In the genomic region with DNA sequence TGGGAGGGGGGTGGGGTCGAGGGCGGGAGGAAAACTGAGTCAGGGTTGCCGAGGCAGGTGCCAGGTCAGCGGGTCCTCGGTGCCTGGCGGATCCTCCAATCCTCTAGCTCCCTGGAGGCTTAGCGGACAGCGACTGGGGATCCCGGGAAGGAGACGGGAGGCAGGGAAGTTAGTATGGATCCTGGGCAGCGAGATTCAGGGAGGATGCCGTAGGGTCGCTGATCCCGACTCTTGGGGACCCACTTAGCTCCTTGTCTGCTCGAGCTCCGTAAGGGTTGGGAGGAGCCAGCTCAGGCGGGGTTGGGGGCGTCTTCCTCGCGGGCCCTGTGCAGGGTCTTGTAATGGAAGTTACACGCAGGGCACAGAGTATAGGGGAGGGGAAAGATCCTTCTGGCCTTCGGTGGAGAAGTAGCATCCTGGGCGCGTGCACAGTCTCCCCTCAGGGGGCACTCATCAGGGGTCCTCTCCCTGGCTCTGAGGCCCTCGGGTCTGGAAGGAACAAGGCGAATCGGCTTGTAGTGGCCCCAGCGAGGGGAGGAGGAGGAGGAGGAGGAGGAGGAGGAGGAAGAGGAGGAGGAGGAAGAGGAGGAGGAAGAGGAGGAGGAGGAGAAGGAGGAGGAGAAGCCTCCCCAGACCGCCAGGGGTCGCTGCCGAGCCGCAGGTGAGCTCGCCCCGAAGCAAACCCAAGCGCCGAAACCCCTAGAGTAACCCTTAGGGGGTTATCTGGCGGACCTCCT, we compare ENCODE assay signal across 8 cellular contexts. TPM values are rescaled to one million over a fixed set of nuclear protein-coding genes. Genes with fewer than 3 reads are reported as not detected.
DNase-seq lines count a peak whose midpoint lies in the region; ATAC-seq and TF ChIP-seq lines count a peak whose summit lies in the region.

No MANE protein-coding gene starts in this region.

- no peaks in the 10 kb centered on the region; the same call in 1 of the 2 replicates for H3F3A ChIP-seq in PC-9 (ENCODE audit: insufficient read depth, low read depth)

- no peaks in the 10 kb centered on the region for H4K20me1 ChIP-seq in HCT116 (ENCODE audit: insufficient read depth)
- peaks cover 20% of the 10 kb centered on the region for H4K20me1 ChIP-seq in PC-9 (ENCODE audit: insufficient read depth)

- H3K4me3 Mint-ChIP-seq in activated T-helper 1 cell treated with anti-CD3 and anti-CD28 coated beads, Interleukin-12 subunit alpha, Interleukin-12 subunit beta, Interleukin-2, Interleukin-4 antibody, amounts not matched to agents 30 ng/mL and 10 ng/mL and 1 ng/mL, durations not matched to agents 14 hours and 24 hours and 36 hours: peak overlapping the region; percentile 78

- peaks cover 47% of the 10 kb centered on the region for H3K27me3 Mint-ChIP-seq in activated T-helper 1 cell treated with anti-CD3 and anti-CD28 coated beads, Interleukin-12 subunit alpha, Interleukin-12 subunit beta, Interleukin-2, Interleukin-4 antibody, amounts not matched to agents 30 ng/mL and 10 ng/mL and 1 ng/mL, durations not matched to agents 14 hours and 24 hours and 36 hours (ENCODE audit: insufficient read depth)

- H3K79me2 ChIP-seq in HCT116 (ENCODE audit: insufficient read depth, low read length) (no peaks in the 10 kb centered on the region), PC-9 (ENCODE audit: low read depth) (no peaks in the 10 kb centered on the region)

- TF ChIP-seq RAD21 in HCT116 (IDR thresholded peaks at IDR 0.05; ENCODE audit: low read depth): peak; percentile 66

- peak overlapping the region; percentile 88 for H3K4me2 ChIP-seq in HCT116 (ENCODE audit: low read length)
- H3K4me2 ChIP-seq in PC-9: peak overlapping the region; percentile 80

- peak; percentile 73 for ATAC-seq in HCT116
- ATAC-seq in GM21528 (IDR thresholded peaks at IDR 0.05; ENCODE audit: low FRiP score, unreplicated experiment): no peak

- H3K36me3 Mint-ChIP-seq in activated T-helper 1 cell treated with anti-CD3 and anti-CD28 coated beads, Interleukin-12 subunit alpha, Interleukin-12 subunit beta, Interleukin-2, Interleukin-4 antibody, amounts not matched to agents 30 ng/mL and 10 ng/mL and 1 ng/mL, durations not matched to agents 14 hours and 24 hours and 36 hours (ENCODE audit: low read depth): no peaks in the 10 kb centered on the region

- peak; percentile 39 to 83 (median 65); a peak in 4 of 6 replicates for TF ChIP-seq CTCF in HCT116 (IDR thresholded peaks at IDR 0.05 in 2 of 3, conservative IDR thresholded peaks at IDR 0.05 in 1 of 3; ENCODE audit: borderline replicate concordance in 1 of 3, insufficient read depth in 1 of 3, low read depth in 2 of 3, low read length in 2 of 3)
- TF ChIP-seq CTCF in PC-9 (conservative IDR thresholded peaks at IDR 0.05): peak; percentile 96
- peak; percentile 77 for TF ChIP-seq CTCF in fibroblast of pulmonary artery (IDR thresholded peaks at IDR 0.05; ENCODE audit: low read length, missing control alignments)
- TF ChIP-seq CTCF in tibial artery (IDR thresholded peaks at IDR 0.05): peak; percentile 64 to 65

- H3K9ac ChIP-seq in HCT116 (ENCODE audit: low read length): no peak overlapping the region

- CTCF ChIA-PET in HCT116 (lab: Charles Lee): interaction anchor here (0.7 to 1.8 kb wide), 16 partner anchors 9 to 416 kb away, joined by 3 to 15 read pairs (median 4); no protein-coding TSS in a partner anchor
- CTCF ChIA-PET in PC-9 (lab: Charles Lee): interaction anchor here (0.6 to 1.2 kb wide), 11 partner anchors 9 to 1471 kb away, joined by 3 to 12 read pairs (median 6); no protein-coding TSS in a partner anchor

- no peaks in the 10 kb centered on the region for H3K9me2 ChIP-seq in HCT116 (ENCODE audit: insufficient read depth)
- H3K9me2 ChIP-seq in PC-9 (ENCODE audit: insufficient read depth): no peaks in the 10 kb centered on the region

- H3K27ac ChIP-seq in HCT116 (ENCODE audit: low read depth, low read length) (no peak overlapping the region), PC-9 (no peak overlapping the region), tibial artery (no peak overlapping the region)

- TF ChIP-seq POLR2A in HCT116 (IDR thresholded peaks at IDR 0.05; ENCODE audit: borderline replicate concordance, extremely low read depth, insufficient read depth, insufficient read length): no peak

- H3K9me3 ChIP-seq in HCT116 (ENCODE audit: control insufficient read depth in 1 of 2, insufficient read depth in 1 of 2, low read depth in 1 of 2, low read length in 2 of 2) (no peaks in the 10 kb centered on the region), PC-9 (ENCODE audit: insufficient read depth, low read depth) (no peaks in the 10 kb centered on the region), tibial artery (no peaks in the 10 kb centered on the region)

- RAD21 ChIA-PET in HCT116 (lab: Charles Lee; ENCODE audit: low non-redundant PET in 1 of 2, low total read pairs in 2 of 2, uncharacterized antibody in 2 of 2, unreplicated experiment in 2 of 2): interaction anchor here (0.8 to 1.2 kb wide), 3 partner anchors 106 to 326 kb away, joined by 3 read pairs; no protein-coding TSS in a partner anchor

- POLR2A ChIA-PET in HCT116 (lab: Charles Lee): interaction anchor here (0.9 kb wide), 1 partner anchor 52 kb away, joined by 3 read pairs; no protein-coding TSS in a partner anchor
- POLR2A ChIA-PET in PC-9 (lab: Charles Lee; ENCODE audit: unreplicated experiment): no interaction called here

- peaks cover 27% of the 10 kb centered on the region; the same call in 1 of the 2 replicates for H3K27me3 ChIP-seq in HCT116 (ENCODE audit: insufficient read depth, low read length)
- no peaks in the 10 kb centered on the region for H3K27me3 ChIP-seq in PC-9 (ENCODE audit: insufficient read depth, low read depth)
- peaks cover 5 to 95% of the 10 kb centered on the region in 2 donors for H3K27me3 ChIP-seq in tibial artery

- H3K4me1 ChIP-seq in HCT116 (ENCODE audit: control insufficient read depth in 1 of 2, insufficient read depth in 2 of 2, low read length in 2 of 2) (peaks cover 0 to 16% of the 10 kb centered on the region in 2 experiments; a peak in 2 of 4 replicates), PC-9 (replicated peaks; ENCODE audit: insufficient read depth) (no peaks in the 10 kb centered on the region), tibial artery (peaks cover 0 to 19% (median 15%) of the 10 kb centered on the region in 4 donors)

- H3K27ac Mint-ChIP-seq in activated T-helper 1 cell treated with anti-CD3 and anti-CD28 coated beads, Interleukin-12 subunit alpha, Interleukin-12 subunit beta, Interleukin-2, Interleukin-4 antibody, amounts not matched to agents 30 ng/mL and 10 ng/mL and 1 ng/mL, durations not matched to agents 14 hours and 24 hours and 36 hours: no peak overlapping the region

- DNase-seq in AG20443 (ENCODE audit: low spot score) (peak; percentile 58), HCT116 (ENCODE audit: low read depth, low spot score) (no peak), PC-9 (peak in 1 of 2 experiments; percentile 69), fibroblast of pulmonary artery (ENCODE audit: low read depth) (peak; percentile 31), occipital lobe (lab: John Stamatoyannopoulos, UW) (peak; percentile 48), tibial artery (no peak)
- DNase-seq in activated T-helper 1 cell treated with anti-CD3 and anti-CD28 coated beads, Interleukin-12 subunit alpha, Interleukin-12 subunit beta, Interleukin-2, Interleukin-4 antibody, amounts not matched to agents 30 ng/mL and 10 ng/mL and 1 ng/mL, durations not matched to agents 14 hours and 24 hours and 36 hours (ENCODE audit: low spot score): peak; percentile 64

- H3K4me1 Mint-ChIP-seq in activated T-helper 1 cell treated with anti-CD3 and anti-CD28 coated beads, Interleukin-12 subunit alpha, Interleukin-12 subunit beta, Interleukin-2, Interleukin-4 antibody, amounts not matched to agents 30 ng/mL and 10 ng/mL and 1 ng/mL, durations not matched to agents 14 hours and 24 hours and 36 hours (ENCODE audit: low read depth): peaks cover 23% of the 10 kb centered on the region

- H3K36me3 ChIP-seq in HCT116 (ENCODE audit: control insufficient read depth in 1 of 2, insufficient read depth in 2 of 2, low read length in 2 of 2): no peaks in the 10 kb centered on the region
- no peaks in the 10 kb centered on the region for H3K36me3 ChIP-seq in PC-9 (ENCODE audit: low read depth)
- H3K36me3 ChIP-seq in tibial artery: no peaks in the 10 kb centered on the region

- no peaks in the 10 kb centered on the region for H3K9me3 Mint-ChIP-seq in activated T-helper 1 cell treated with anti-CD3 and anti-CD28 coated beads, Interleukin-12 subunit alpha, Interleukin-12 subunit beta, Interleukin-2, Interleukin-4 antibody, amounts not matched to agents 30 ng/mL and 10 ng/mL and 1 ng/mL, durations not matched to agents 14 hours and 24 hours and 36 hours

- H2AFZ ChIP-seq in HCT116 (ENCODE audit: low read depth, low read length, poor library complexity, severe bottlenecking) (peak overlapping the region; percentile 75), PC-9 (peak overlapping the region; percentile 86)

- H3K4me3 ChIP-seq in HCT116 (replicated peaks in 1 of 2; ENCODE audit: low read depth in 1 of 2, low read length in 2 of 2) (peak overlapping the region; percentile 45 to 55), PC-9 (peak overlapping the region; percentile 60), fibroblast of pulmonary artery (replicated peaks; ENCODE audit: low read depth, low read length) (peak overlapping the region; percentile 27), tibial artery (no peak overlapping the region)

- intact Hi-C loops in HCT116 (cut with micrococcal nuclease) (loop anchor here (1.0 to 10.0 kb wide), 3 partner anchors 65 to 302 kb away; no protein-coding TSS in a partner anchor), PC-9 (cut with micrococcal nuclease; ENCODE audit: unreplicated experiment) (loop anchor here (1.0 to 5.0 kb wide), 5 partner anchors 65 to 416 kb away; partner anchors contain the start of genes ELMO2 and NCOA5), tibial artery (cut with DNase I; ENCODE audit: low total_unique reads) (loop anchor here (5.0 kb wide), 1 partner anchor 150 kb away; no protein-coding TSS in a partner anchor)
- intact Hi-C loops in activated T-helper 1 cell treated with anti-CD3 and anti-CD28 coated beads, Interleukin-12 subunit alpha, Interleukin-12 subunit beta, Interleukin-2, Interleukin-4 antibody, amounts not matched to agents 30 ng/mL and 10 ng/mL and 1 ng/mL, durations not matched to agents 14 hours and 24 hours and 36 hours (cut with micrococcal nuclease): loop anchor here (1.0 to 10.0 kb wide), 8 partner anchors 8 to 384 kb away; partner anchors contain the start of genes CDH22 and ELMO2

- BruUV-seq in HCT116 (replicated peaks; lab: Mats Ljungman, UMichigan) (no TSS peak), PC-9 (replicated peaks; lab: Mats Ljungman, UMichigan) (no TSS peak)

RNA-seq across cellular contexts. Expression of gene SLC12A5, which starts 6.4 kb away (rescaled TPM):
- 1.9 TPM for total RNA-seq in HCT116 (2021; ENCODE audit: unreplicated experiment)
- polyA plus RNA-seq in HCT116 (2012): 0.51 and 1.6 TPM in 2 replicates
- 6.0 and 8.7 TPM in 2 replicates for total RNA-seq in PC-9 (2021)
- total RNA-seq in activated T-helper 1 cell treated with anti-CD3 and anti-CD28 coated beads, Interleukin-12 subunit alpha, Interleukin-12 subunit beta, Interleukin-2, Interleukin-4 antibody, amounts not matched to agents 30 ng/mL and 10 ng/mL and 1 ng/mL, durations not matched to agents 14 hours and 24 hours and 36 hours: 0.42 TPM in 1 of 2 replicates, not detected in the other
- total RNA-seq in occipital lobe: 19.2 TPM

RNA-seq across cellular contexts. Expression of gene MMP9, which starts 13.9 kb away (rescaled TPM):
- total RNA-seq in HCT116 (2021; ENCODE audit: unreplicated experiment): 0.32 TPM
- 0.30 and 0.35 TPM in 2 replicates for polyA plus RNA-seq in HCT116 (2012)
- total RNA-seq in PC-9 (2021): not detected in 2 replicates
- total RNA-seq in activated T-helper 1 cell treated with anti-CD3 and anti-CD28 coated beads, Interleukin-12 subunit alpha, Interleukin-12 subunit beta, Interleukin-2, Interleukin-4 antibody, amounts not matched to agents 30 ng/mL and 10 ng/mL and 1 ng/mL, durations not matched to agents 14 hours and 24 hours and 36 hours: 0.08 TPM in 1 of 2 replicates, not detected in the other
- total RNA-seq in occipital lobe: not detected

RNA-seq across cellular contexts. Expression of gene ZNF335, which starts 50.6 kb away (rescaled TPM):
- total RNA-seq in HCT116 (2021; ENCODE audit: unreplicated experiment): 20.8 TPM
- polyA plus RNA-seq in HCT116 (2012): 17.5 and 19.2 TPM in 2 replicates
- 14.1 and 16.3 TPM in 2 replicates for total RNA-seq in PC-9 (2021)
- 38.3 and 40.9 TPM in 2 replicates for total RNA-seq in activated T-helper 1 cell treated with anti-CD3 and anti-CD28 coated beads, Interleukin-12 subunit alpha, Interleukin-12 subunit beta, Interleukin-2, Interleukin-4 antibody, amounts not matched to agents 30 ng/mL and 10 ng/mL and 1 ng/mL, durations not matched to agents 14 hours and 24 hours and 36 hours
- total RNA-seq in occipital lobe: 13.9 TPM

Comparison
In these comparisons a context has a peak if more than half of its experiments do, and no peak if none do; other contexts are left out.
1. DNase-seq: peak in AG20443 (single experiment), activated T-helper 1 cell treated with anti-CD3 and anti-CD28 coated beads, Interleukin-12 subunit alpha, Interleukin-12 subunit beta, Interleukin-2, Interleukin-4 antibody, amounts not matched to agents 30 ng/mL and 10 ng/mL and 1 ng/mL, durations not matched to agents 14 hours and 24 hours and 36 hours (single experiment), fibroblast of pulmonary artery (single experiment) and occipital lobe (single experiment); none in HCT116 (single experiment) and tibial artery (0 of 2).
2. H3K4me3 ChIP-seq: peak in HCT116 (2 of 2), PC-9 (single experiment) and fibroblast of pulmonary artery (single experiment); none in tibial artery (0 of 2).
3. Peak in every context shown above with its lines, with median percentiles within 50 percentile points of each other: CTCF ChIP-seq.